In genomic region chr5:72330712-72331111, GRCh38 we compare ENCODE assay signal across 35 cellular contexts.
"Had no signal": no experiment of that assay in that cellular context is flagged by ENCODE, and none has a peak within 500 bp of the region (broad histone marks: within the 10 kb centered on the region; RNA-seq: fewer than 3 reads in every experiment).

No MANE protein-coding gene starts in this region.

- DNase-seq: activated effector memory CD4-positive, alpha-beta T cell treated with anti-CD3 and anti-CD28 coated beads, Interleukin-2, amount 50 U/mL, for 16 hours; activated effector memory CD4-positive, alpha-beta T cell treated with Interleukin-2 at 50 U/mL for 16 hours; activated gamma-delta T cell; activated gamma-delta T cell treated with Interleukin-2 at 50 U/mL for 16 hours; activated naive CD4-positive, alpha-beta T cell; activated naive CD4-positive, alpha-beta T cell treated with anti-CD3 and anti-CD28 coated beads for 36 hours; activated naive CD4-positive, alpha-beta T cell treated with anti-CD3 and anti-CD28 coated beads, Interleukin-2, amount 10 ng/mL, durations not matched to agents 7 days and 5 days; activated naive CD4-positive, alpha-beta T cell treated with anti-CD3 and anti-CD28 coated beads, Interleukin-2, amount 50 U/mL, for 16 hours; activated naive CD4-positive, alpha-beta T cell treated with Interleukin-2 at 50 U/mL for 16 hours; activated naive CD8-positive, alpha-beta T cell treated with anti-CD3 and anti-CD28 coated beads for 36 hours; activated naive CD8-positive, alpha-beta T cell treated with anti-CD3 and anti-CD28 coated beads, Interleukin-2, amount 10 ng/mL, durations not matched to agents 7 days and 5 days; activated naive CD8-positive, alpha-beta T cell treated with anti-CD3 and anti-CD28 coated beads, Interleukin-2, amount 50 U/mL, for 24 hours; activated T-cell treated with anti-CD3 and anti-CD28 coated beads, Interleukin-2, amount 50 U/mL, for 1 hour; activated T-cell treated with anti-CD3 and anti-CD28 coated beads, Interleukin-2, amount 50 U/mL, for 24 hours; activated T-cell treated with anti-CD3 and anti-CD28 coated beads, Interleukin-2, amount 50 U/mL, for 4 hours; adrenal gland; amniotic stem cell; amygdala; anterior cingulate cortex; aorta; body of pancreas; brain microvascular endothelial cell; central memory CD4-positive, alpha-beta T cell; cerebellar nuclear complex had no signal

- H3K4me1 Mint-ChIP-seq: activated naive CD4-positive, alpha-beta T cell treated with anti-CD3 and anti-CD28 coated beads, Interleukin-2, amount 10 ng/mL, durations not matched to agents 7 days and 5 days; activated naive CD4-positive, alpha-beta T cell treated with anti-CD3 and anti-CD28 coated beads, Interleukin-2, amount 50 U/mL, for 24 hours; activated T-helper 17 cell treated with anti-CD3 and anti-CD28 coated beads, Interleukin-2, amount 50 U/mL, for 72 hours; central memory CD8-positive, alpha-beta T cell had no signal

- H3K4me1 ChIP-seq: ascending aorta, body of pancreas, breast epithelium had no signal

- H3K27me3 Mint-ChIP-seq: activated naive CD4-positive, alpha-beta T cell treated with anti-CD3 and anti-CD28 coated beads, Interleukin-2, amount 10 ng/mL, durations not matched to agents 7 days and 5 days; activated naive CD4-positive, alpha-beta T cell treated with anti-CD3 and anti-CD28 coated beads, Interleukin-2, amount 50 U/mL, for 24 hours; activated naive CD8-positive, alpha-beta T cell; activated naive CD8-positive, alpha-beta T cell treated with anti-CD3 and anti-CD28 coated beads for 36 hours; activated naive CD8-positive, alpha-beta T cell treated with anti-CD3 and anti-CD28 coated beads, Interleukin-2, amount 10 ng/mL, durations not matched to agents 7 days and 5 days; activated naive CD8-positive, alpha-beta T cell treated with anti-CD3 and anti-CD28 coated beads, Interleukin-2, amount 50 U/mL, for 24 hours; activated T-cell treated with anti-CD3 and anti-CD28 coated beads, Interleukin-2, amount 50 U/mL, for 24 hours; activated T-helper 17 cell treated with anti-CD3 and anti-CD28 coated beads, Interleukin-2, amount 50 U/mL, for 72 hours; brain; central memory CD8-positive, alpha-beta T cell had no signal

- H3K9me3 ChIP-seq: adrenal gland, ascending aorta, body of pancreas, breast epithelium had no signal

- H3K27ac ChIP-seq: adrenal gland, ascending aorta, body of pancreas, brain microvascular endothelial cell, breast epithelium, cardiac muscle cell had no signal

- H3K27me3 ChIP-seq: adrenal gland, ascending aorta, body of pancreas, brain microvascular endothelial cell, breast epithelium, cardiac muscle cell had no signal

- ATAC-seq: activated naive CD4-positive, alpha-beta T cell treated with anti-CD3 and anti-CD28 coated beads, Interleukin-2, amount 50 U/mL, for 72 hours; activated naive CD8-positive, alpha-beta T cell treated with anti-CD3 and anti-CD28 coated beads, Interleukin-2, amount 50 U/mL, for 24 hours; activated T-cell treated with anti-CD3 and anti-CD28 coated beads, Interleukin-2, amount 50 U/mL, for 4 hours; activated T-helper 17 cell treated with anti-CD3 and anti-CD28 coated beads, Interleukin-2, amount 50 U/mL, for 72 hours; body of pancreas had no signal

- H3K9me3 Mint-ChIP-seq: activated naive CD4-positive, alpha-beta T cell treated with anti-CD3 and anti-CD28 coated beads for 36 hours; activated naive CD4-positive, alpha-beta T cell treated with anti-CD3 and anti-CD28 coated beads, Interleukin-2, amount 10 ng/mL, durations not matched to agents 7 days and 5 days; activated naive CD4-positive, alpha-beta T cell treated with anti-CD3 and anti-CD28 coated beads, Interleukin-2, amount 50 U/mL, for 24 hours; activated naive CD4-positive, alpha-beta T cell treated with anti-CD3 and anti-CD28 coated beads, Interleukin-2, amount 50 U/mL, for 72 hours; activated naive CD8-positive, alpha-beta T cell treated with anti-CD3 and anti-CD28 coated beads for 36 hours; activated naive CD8-positive, alpha-beta T cell treated with anti-CD3 and anti-CD28 coated beads, Interleukin-2, amount 10 ng/mL, durations not matched to agents 7 days and 5 days; activated naive CD8-positive, alpha-beta T cell treated with anti-CD3 and anti-CD28 coated beads, Interleukin-2, amount 50 U/mL, for 24 hours; activated T-cell treated with anti-CD3 and anti-CD28 coated beads, Interleukin-2, amount 50 U/mL, for 24 hours; activated T-cell treated with anti-CD3 and anti-CD28 coated beads, Interleukin-2, amount 50 U/mL, for 4 hours; activated T-helper 1 cell treated with anti-CD3 and anti-CD28 coated beads, Interleukin-12 subunit alpha, Interleukin-12 subunit beta, Interleukin-2, Interleukin-4 antibody, amounts not matched to agents 30 ng/mL and 10 ng/mL and 1 ng/mL, durations not matched to agents 14 hours and 24 hours and 36 hours; activated T-helper 17 cell treated with anti-CD3 and anti-CD28 coated beads, Interleukin-2, amount 50 U/mL, for 72 hours; activated T-helper 2 cell treated with anti-CD3 and anti-CD28 coated beads, Interferon-gamma antibody, Interleukin-2, Interleukin-4, amounts not matched to agents 10 μg/mL and 5 μg/mL and 100 μg/mL, durations not matched to agents 14 hours and 24 hours and 36 hours; brain; central memory CD8-positive, alpha-beta T cell had no signal

- H3K4me3 ChIP-seq: adrenal gland, ascending aorta, body of pancreas, breast epithelium, cardiac muscle cell had no signal

- H3K4me3 Mint-ChIP-seq: activated naive CD4-positive, alpha-beta T cell treated with anti-CD3 and anti-CD28 coated beads for 36 hours; activated naive CD4-positive, alpha-beta T cell treated with anti-CD3 and anti-CD28 coated beads, Interleukin-2, amount 10 ng/mL, durations not matched to agents 7 days and 5 days; activated naive CD4-positive, alpha-beta T cell treated with anti-CD3 and anti-CD28 coated beads, Interleukin-2, amount 50 U/mL, for 24 hours; activated naive CD8-positive, alpha-beta T cell; activated naive CD8-positive, alpha-beta T cell treated with anti-CD3 and anti-CD28 coated beads for 36 hours; activated naive CD8-positive, alpha-beta T cell treated with anti-CD3 and anti-CD28 coated beads, Interleukin-2, amount 10 ng/mL, durations not matched to agents 7 days and 5 days; activated naive CD8-positive, alpha-beta T cell treated with anti-CD3 and anti-CD28 coated beads, Interleukin-2, amount 50 U/mL, for 24 hours; activated T-cell treated with anti-CD3 and anti-CD28 coated beads, Interleukin-2, amount 50 U/mL, for 24 hours; activated T-cell treated with anti-CD3 and anti-CD28 coated beads, Interleukin-2, amount 50 U/mL, for 4 hours; activated T-helper 1 cell treated with anti-CD3 and anti-CD28 coated beads, Interleukin-12 subunit alpha, Interleukin-12 subunit beta, Interleukin-2, Interleukin-4 antibody, amounts not matched to agents 30 ng/mL and 10 ng/mL and 1 ng/mL, durations not matched to agents 14 hours and 24 hours and 36 hours; activated T-helper 17 cell treated with anti-CD3 and anti-CD28 coated beads, Interleukin-2, amount 50 U/mL, for 72 hours; brain; central memory CD8-positive, alpha-beta T cell had no signal

- H3K27ac Mint-ChIP-seq: activated naive CD4-positive, alpha-beta T cell treated with anti-CD3 and anti-CD28 coated beads for 36 hours; activated naive CD4-positive, alpha-beta T cell treated with anti-CD3 and anti-CD28 coated beads, Interleukin-2, amount 10 ng/mL, durations not matched to agents 7 days and 5 days; activated naive CD4-positive, alpha-beta T cell treated with anti-CD3 and anti-CD28 coated beads, Interleukin-2, amount 50 U/mL, for 24 hours; activated naive CD4-positive, alpha-beta T cell treated with anti-CD3 and anti-CD28 coated beads, Interleukin-2, amount 50 U/mL, for 72 hours; activated naive CD8-positive, alpha-beta T cell; activated naive CD8-positive, alpha-beta T cell treated with anti-CD3 and anti-CD28 coated beads for 36 hours; activated naive CD8-positive, alpha-beta T cell treated with anti-CD3 and anti-CD28 coated beads, Interleukin-2, amount 10 ng/mL, durations not matched to agents 7 days and 5 days; activated naive CD8-positive, alpha-beta T cell treated with anti-CD3 and anti-CD28 coated beads, Interleukin-2, amount 50 U/mL, for 24 hours; activated T-cell treated with anti-CD3 and anti-CD28 coated beads, Interleukin-2, amount 50 U/mL, for 24 hours; activated T-helper 1 cell treated with anti-CD3 and anti-CD28 coated beads, Interleukin-12 subunit alpha, Interleukin-12 subunit beta, Interleukin-2, Interleukin-4 antibody, amounts not matched to agents 30 ng/mL and 10 ng/mL and 1 ng/mL, durations not matched to agents 14 hours and 24 hours and 36 hours; activated T-helper 17 cell treated with anti-CD3 and anti-CD28 coated beads, Interleukin-2, amount 50 U/mL, for 72 hours; activated T-helper 2 cell treated with anti-CD3 and anti-CD28 coated beads, Interferon-gamma antibody, Interleukin-2, Interleukin-4, amounts not matched to agents 10 μg/mL and 5 μg/mL and 100 μg/mL, durations not matched to agents 14 hours and 24 hours and 36 hours had no signal
